Comparison of ENCODE assay signal across 29 cellular contexts in the genomic region with DNA sequence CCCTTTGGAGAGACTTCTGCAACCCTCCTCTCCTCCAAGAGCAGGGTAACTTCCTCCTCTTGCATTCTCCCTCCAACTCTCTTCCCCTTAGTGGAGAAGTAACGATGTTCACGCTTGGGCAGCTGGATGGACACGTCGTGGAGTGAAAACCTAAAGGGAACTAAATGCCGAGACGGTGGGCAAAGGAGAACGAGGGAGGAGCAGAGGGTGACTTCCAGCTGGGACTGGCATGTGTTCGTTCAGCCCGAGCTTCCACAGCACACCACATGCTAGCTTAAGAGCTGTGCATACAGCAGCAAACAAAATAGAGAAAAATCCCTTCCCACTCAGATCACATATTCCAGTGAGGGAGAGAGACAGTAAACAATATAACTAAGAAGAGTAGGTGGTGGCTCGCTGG.
DNase-seq lines count a peak whose midpoint lies in the region; ATAC-seq and TF ChIP-seq lines count a peak whose summit lies in the region.
"Had no signal": no experiment of that assay in that cellular context is flagged by ENCODE, and none has a peak within 500 bp of the region (broad histone marks: within the 10 kb centered on the region; RNA-seq: fewer than 3 reads in every experiment).

No MANE protein-coding gene starts in this region.

- CTCF ChIA-PET in naive thymus-derived CD4-positive, alpha-beta T cell (lab: Charles Lee) = no interaction called here

- peak overlapping the region in 4 of 10 donors; percentile 44 to 63 (median 54) for H3K27ac ChIP-seq in heart right ventricle
- no peak overlapping the region for H3K27ac ChIP-seq in naive thymus-derived CD4-positive, alpha-beta T cell (ENCODE audit: low read depth, low read length)
- no peak overlapping the region for H3K27ac ChIP-seq in adrenal gland
- H3K27ac ChIP-seq: A549, right lobe of liver, uterus had no signal

- ATAC-seq in heart right ventricle (peak in 6 of 8 donors; percentile 5 to 43 (median 16)), left cardiac atrium (no peak), HG03571 (IDR thresholded peaks at IDR 0.05; ENCODE audit: unreplicated experiment) (no peak)
- ATAC-seq in naive thymus-derived CD4-positive, alpha-beta T cell = peak; percentile 32
- ATAC-seq: A549; activated naive CD4-positive, alpha-beta T cell treated with anti-CD3 and anti-CD28 coated beads, Interleukin-2, amount 50 U/mL, for 72 hours; PC-3; right lobe of liver had no signal

- H3K4me1 ChIP-seq in heart right ventricle (peaks cover 3 to 67% (median 60%) of the 10 kb centered on the region in 9 donors), adrenal gland (replicated peaks in 1 of 2) (peaks cover 0 to 12% of the 10 kb centered on the region in 2 donors)
- no peaks in the 10 kb centered on the region for H3K4me1 ChIP-seq in naive thymus-derived CD4-positive, alpha-beta T cell (ENCODE audit: control insufficient read depth in 2 of 2, insufficient read depth in 2 of 2, low read length in 2 of 2)
- H3K4me1 ChIP-seq: A549, right lobe of liver, uterus had no signal

- intact Hi-C loops in heart right ventricle (cut with DNase I) = no loop called here
- intact Hi-C loops in left cardiac atrium (cut with DNase I) = no loop called here
- intact Hi-C loops in naive thymus-derived CD4-positive, alpha-beta T cell (cut with micrococcal nuclease) = no loop called here
- intact Hi-C loops in adrenal gland (cut with DNase I) = no loop called here

- peaks cover 0 to 14% (median 0%) of the 10 kb centered on the region in 11 donors for H3K9me3 Mint-ChIP-seq in naive thymus-derived CD4-positive, alpha-beta T cell
- H3K9me3 Mint-ChIP-seq: activated CD4-positive, alpha-beta memory T cell treated with anti-CD3 and anti-CD28 coated beads, Interleukin-2, amount 10 ng/mL, durations not matched to agents 7 days and 5 days; CD8-positive, alpha-beta memory T cell; central memory CD8-positive, alpha-beta T cell had no signal

- WGBS in heart right ventricle, 2 donors = 35 to 37% methylated on average over 10 of the region's 10 CpGs
- WGBS in adrenal gland, 4 donors = 62 to 70% (median 64%) methylated on average over 10 of the region's 10 CpGs

- POLR2A ChIA-PET in naive thymus-derived CD4-positive, alpha-beta T cell (lab: Charles Lee) = no interaction called here

- no peaks in the 10 kb centered on the region for H3K36me3 ChIP-seq in heart right ventricle
- no peaks in the 10 kb centered on the region for H3K36me3 ChIP-seq in naive thymus-derived CD4-positive, alpha-beta T cell (ENCODE audit: control insufficient read depth in 2 of 3, insufficient read depth in 3 of 3, low read length in 3 of 3)
- H3K36me3 ChIP-seq in adrenal gland (replicated peaks in 1 of 2) = no peaks in the 10 kb centered on the region
- H3K36me3 ChIP-seq: right lobe of liver, uterus had no signal

- peaks cover 0 to 40% (median 23%) of the 10 kb centered on the region in 7 donors for H3K4me1 Mint-ChIP-seq in naive thymus-derived CD4-positive, alpha-beta T cell
- H3K4me1 Mint-ChIP-seq: B cell had no signal

- no peaks in the 10 kb centered on the region for H3K27me3 Mint-ChIP-seq in naive thymus-derived CD4-positive, alpha-beta T cell
- H3K27me3 Mint-ChIP-seq: activated CD4-positive, alpha-beta memory T cell treated with anti-CD3 and anti-CD28 coated beads, Interleukin-2, amount 10 ng/mL, durations not matched to agents 7 days and 5 days; B cell; CD8-positive, alpha-beta memory T cell; central memory CD8-positive, alpha-beta T cell had no signal

- DNase-seq in heart right ventricle (no peak), left cardiac atrium (no peak), cerebellar cortex (ENCODE audit: low spot score) (peak; percentile 47), adrenal gland (no peak), T1000 (lab: John Stamatoyannopoulos, UW) (no peak), 8988T (no peak)
- DNase-seq in naive thymus-derived CD4-positive, alpha-beta T cell = no peak
- DNase-seq: activated CD4-positive, alpha-beta memory T cell treated with anti-CD3 and anti-CD28 coated beads, Interleukin-2, amount 10 ng/mL, durations not matched to agents 7 days and 5 days; activated CD4-positive, alpha-beta T cell treated with anti-CD3 and anti-CD28 coated beads for 1 hour; CD8-positive, alpha-beta memory T cell; DMS153; H7; head of caudate nucleus; Kasumi-1; NCI-H1092; NCI-H187; NCI-H2171 treated with DMSO at 0.1 percent for 48 hours; NCI-H524; PC-3; right lobe of liver; SHP77 treated with DMSO at 0.1 percent for 48 hours; stimulated activated CD4-positive, alpha-beta T cell treated with anti-CD3 and anti-CD28 coated beads, Interleukin-12 subunit alpha, Interleukin-12 subunit beta, amount 100 ng/mL, for 4 hours; stimulated activated CD4-positive, alpha-beta T cell treated with anti-CD3 and anti-CD28 coated beads, Interleukin-4, amount 100 ng/mL, for 1 hour; uterus had no signal

- H3K27ac Mint-ChIP-seq in naive thymus-derived CD4-positive, alpha-beta T cell = no peak overlapping the region
- H3K27ac Mint-ChIP-seq: activated CD4-positive, alpha-beta memory T cell treated with anti-CD3 and anti-CD28 coated beads, Interleukin-2, amount 10 ng/mL, durations not matched to agents 7 days and 5 days; B cell had no signal

- H3K9me3 ChIP-seq in heart right ventricle (no peaks in the 10 kb centered on the region), adrenal gland (replicated peaks in 1 of 3) (no peaks in the 10 kb centered on the region)
- H3K9me3 ChIP-seq in naive thymus-derived CD4-positive, alpha-beta T cell (ENCODE audit: control insufficient read depth in 2 of 3, low read length in 3 of 3) = no peaks in the 10 kb centered on the region
- H3K9me3 ChIP-seq: A549, right lobe of liver, uterus had no signal

- peaks cover 0 to 22% (median 0%) of the 10 kb centered on the region in 5 donors for H3K36me3 Mint-ChIP-seq in naive thymus-derived CD4-positive, alpha-beta T cell
- H3K36me3 Mint-ChIP-seq: CD8-positive, alpha-beta memory T cell had no signal

- H3K4me3 Mint-ChIP-seq in naive thymus-derived CD4-positive, alpha-beta T cell = no peak overlapping the region
- H3K4me3 Mint-ChIP-seq: activated CD4-positive, alpha-beta memory T cell treated with anti-CD3 and anti-CD28 coated beads, Interleukin-2, amount 10 ng/mL, durations not matched to agents 7 days and 5 days; B cell; central memory CD8-positive, alpha-beta T cell had no signal

- H3K4me3 ChIP-seq in heart right ventricle (no peak overlapping the region), adrenal gland (no peak overlapping the region)
- no peak overlapping the region for H3K4me3 ChIP-seq in naive thymus-derived CD4-positive, alpha-beta T cell (ENCODE audit: low read length)
- H3K4me3 ChIP-seq: A549, right lobe of liver, uterus had no signal

- H3K27me3 ChIP-seq in heart right ventricle = no peaks in the 10 kb centered on the region
- H3K27me3 ChIP-seq in naive thymus-derived CD4-positive, alpha-beta T cell (ENCODE audit: control insufficient read depth in 2 of 2, insufficient read depth in 2 of 2, low read length in 2 of 2) = no peaks in the 10 kb centered on the region
- no peaks in the 10 kb centered on the region for H3K27me3 ChIP-seq in adrenal gland
- H3K27me3 ChIP-seq: right lobe of liver, uterus had no signal

- TF ChIP-seq CTCF in heart right ventricle (IDR thresholded peaks at IDR 0.05) (no peak), adrenal gland (IDR thresholded peaks at IDR 0.05) (no peak)

- no peak for TF ChIP-seq POLR2A in adrenal gland (IDR thresholded peaks at IDR 0.05)

Comparison
In these comparisons a context has a peak if more than half of its experiments do, and no peak if none do; other contexts are left out.
1. ATAC-seq: peak in heart right ventricle (6 of 8) and naive thymus-derived CD4-positive, alpha-beta T cell (single experiment); none in left cardiac atrium (0 of 2) and HG03571 (single experiment).